27 cellular contexts compared by ENCODE assay signal in genomic region chr1:9580942-9581341, GRCh38.
"Had no signal": no experiment of that assay in that cellular context is flagged by ENCODE, and none has a peak within 500 bp of the region (broad histone marks: within the 10 kb centered on the region; RNA-seq: fewer than 3 reads in every experiment).

No MANE protein-coding gene starts in this region.

- H3K36me3 ChIP-seq: breast epithelium had no signal

- H3K9me3 ChIP-seq: body of pancreas, breast epithelium, MG63, SJCRH30 had no signal

- H3K9me3 Mint-ChIP-seq: activated CD4-positive, alpha-beta T cell treated with anti-CD3 and anti-CD28 coated beads, Interleukin-2, amount 10 ng/mL, durations not matched to agents 24 days and 14 days; activated CD8-positive, alpha-beta T cell treated with anti-CD3 and anti-CD28 coated beads for 36 hours; activated naive CD4-positive, alpha-beta T cell treated with anti-CD3 and anti-CD28 coated beads, Interleukin-2, amount 10 ng/mL, durations not matched to agents 7 days and 5 days; activated T-cell treated with anti-CD3 and anti-CD28 coated beads, Interleukin-2, amount 50 U/mL, for 72 hours; activated T-helper 2 cell treated with anti-CD3 and anti-CD28 coated beads, Interferon-gamma antibody, Interleukin-2, Interleukin-4, amounts not matched to agents 10 μg/mL and 5 μg/mL and 100 μg/mL, durations not matched to agents 14 hours and 24 hours and 36 hours had no signal

- H3K4me3 Mint-ChIP-seq: activated CD4-positive, alpha-beta T cell treated with anti-CD3 and anti-CD28 coated beads, Interleukin-2, amount 10 ng/mL, durations not matched to agents 24 days and 14 days; activated CD8-positive, alpha-beta T cell treated with anti-CD3 and anti-CD28 coated beads for 36 hours; activated naive CD4-positive, alpha-beta T cell treated with anti-CD3 and anti-CD28 coated beads, Interleukin-2, amount 10 ng/mL, durations not matched to agents 7 days and 5 days; activated naive CD8-positive, alpha-beta T cell; activated T-cell treated with anti-CD3 and anti-CD28 coated beads, Interleukin-2, amount 50 U/mL, for 72 hours had no signal

- DNase-seq: activated CD4-positive, alpha-beta T cell treated with anti-CD3 and anti-CD28 coated beads, Interleukin-2, amount 10 ng/mL, durations not matched to agents 24 days and 14 days; activated CD4-positive, alpha-beta T cell treated with anti-CD3 and anti-CD28 coated beads, Interleukin-2, amount 50 U/mL, for 4 hours; activated CD8-positive, alpha-beta T cell treated with anti-CD3 and anti-CD28 coated beads for 36 hours; activated naive CD4-positive, alpha-beta T cell treated with anti-CD3 and anti-CD28 coated beads, Interleukin-2, amount 10 ng/mL, durations not matched to agents 7 days and 5 days; activated T-cell treated with anti-CD3 and anti-CD28 coated beads, Interleukin-2, amount 50 U/mL, for 1 hour; activated T-cell treated with anti-CD3 and anti-CD28 coated beads, Interleukin-2, amount 50 U/mL, for 72 hours; amygdala; body of pancreas; Karpas-422; KBM-7; MG63; NCI-H1048; NCI-H1105 treated with DMSO at 0.1 percent for 48 hours; NCI-H1436 treated with DMSO at 0.1 percent for 48 hours; NCI-H1694 treated with DMSO at 0.1 percent for 48 hours; NCI-H2029; NCI-H345; NCI-H524 treated with DMSO at 0.1 percent for 48 hours; SHP77; SJCRH30; T1000; WERI-Rb-1 had no signal

- H3K4me1 ChIP-seq: body of pancreas, breast epithelium, SJCRH30 had no signal

- H3K27me3 ChIP-seq: body of pancreas, breast epithelium, MG63, SJCRH30 had no signal

- ATAC-seq: activated CD8-positive, alpha-beta T cell treated with anti-CD3 and anti-CD28 coated beads for 36 hours; activated T-cell treated with anti-CD3 and anti-CD28 coated beads, Interleukin-2, amount 50 U/mL, for 72 hours; body of pancreas; Panc1 had no signal

- H3K4me1 Mint-ChIP-seq: activated naive CD4-positive, alpha-beta T cell treated with anti-CD3 and anti-CD28 coated beads, Interleukin-2, amount 10 ng/mL, durations not matched to agents 7 days and 5 days had no signal

- H3K27me3 Mint-ChIP-seq: activated CD4-positive, alpha-beta T cell treated with anti-CD3 and anti-CD28 coated beads, Interleukin-2, amount 10 ng/mL, durations not matched to agents 24 days and 14 days; activated CD8-positive, alpha-beta T cell treated with anti-CD3 and anti-CD28 coated beads for 36 hours; activated naive CD4-positive, alpha-beta T cell treated with anti-CD3 and anti-CD28 coated beads, Interleukin-2, amount 10 ng/mL, durations not matched to agents 7 days and 5 days; activated naive CD8-positive, alpha-beta T cell had no signal

- H3K4me3 ChIP-seq: body of pancreas, breast epithelium, MG63, SJCRH30, SK-N-MC had no signal

- H3K27ac ChIP-seq: body of pancreas, breast epithelium, SJCRH30, SK-N-MC, WERI-Rb-1 had no signal

- H3K27ac Mint-ChIP-seq: activated CD4-positive, alpha-beta T cell treated with anti-CD3 and anti-CD28 coated beads, Interleukin-2, amount 10 ng/mL, durations not matched to agents 24 days and 14 days; activated CD8-positive, alpha-beta T cell treated with anti-CD3 and anti-CD28 coated beads for 36 hours; activated naive CD4-positive, alpha-beta T cell treated with anti-CD3 and anti-CD28 coated beads, Interleukin-2, amount 10 ng/mL, durations not matched to agents 7 days and 5 days; activated naive CD8-positive, alpha-beta T cell; activated T-cell treated with anti-CD3 and anti-CD28 coated beads, Interleukin-2, amount 50 U/mL, for 72 hours; activated T-helper 2 cell treated with anti-CD3 and anti-CD28 coated beads, Interferon-gamma antibody, Interleukin-2, Interleukin-4, amounts not matched to agents 10 μg/mL and 5 μg/mL and 100 μg/mL, durations not matched to agents 14 hours and 24 hours and 36 hours had no signal
